ENCODE assay signal across 13 cellular contexts in the genomic region with DNA sequence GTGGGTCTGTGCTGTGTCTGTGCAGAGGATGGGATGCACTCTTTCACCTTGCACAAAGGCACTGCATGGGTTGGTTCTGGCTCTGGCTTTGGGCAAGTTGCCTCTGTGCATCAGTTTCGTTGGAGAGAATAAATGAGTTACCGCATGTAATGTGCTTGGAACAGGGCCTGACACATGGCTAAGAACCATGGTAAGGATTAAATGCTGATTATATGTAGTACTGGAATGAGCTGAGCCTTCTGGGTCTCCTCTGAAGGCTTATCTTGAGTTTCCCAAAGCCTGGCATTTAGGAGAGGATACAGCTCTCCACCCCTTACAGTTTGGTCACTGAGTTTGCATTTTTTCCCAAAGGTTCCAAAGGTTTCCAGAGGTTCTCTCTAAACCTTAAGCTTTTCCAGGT.
DNase-seq lines count a peak whose midpoint lies in the region; ATAC-seq and TF ChIP-seq lines count a peak whose summit lies in the region.
"Had no signal": no experiment of that assay in that cellular context is flagged by ENCODE, and none has a peak within 500 bp of the region (broad histone marks: within the 10 kb centered on the region; RNA-seq: fewer than 3 reads in every experiment).

No MANE protein-coding gene starts in this region.

- no peak overlapping the region for H3K9ac ChIP-seq in smooth muscle cell (ENCODE audit: low read depth)
- H3K9ac ChIP-seq: GM23248 had no signal

- peaks cover 0 to 1% (median 0%) of the 10 kb centered on the region in 7 donors for H3K9me3 Mint-ChIP-seq in CD14-positive monocyte
- no peaks in the 10 kb centered on the region for H3K9me3 Mint-ChIP-seq in WTC11
- H3K9me3 Mint-ChIP-seq: CD8-positive, alpha-beta memory T cell had no signal

- H3K36me3 ChIP-seq in smooth muscle cell (ENCODE audit: low read depth), result no peaks in the 10 kb centered on the region
- H3K36me3 ChIP-seq in heart left ventricle, result no peaks in the 10 kb centered on the region

- intact Hi-C loops in CD14-positive monocyte (cut with micrococcal nuclease), result no loop called here
- intact Hi-C loops in heart left ventricle (cut with DNase I), result loop anchor here in 1 of 10 donors (5.0 kb wide), 1 partner anchor 38 kb away; no protein-coding TSS in a partner anchor

- H3K4me1 ChIP-seq in smooth muscle cell (ENCODE audit: low read depth), result peaks cover 58% of the 10 kb centered on the region
- H3K4me1 ChIP-seq in heart left ventricle, result peaks cover 0 to 45% (median 4%) of the 10 kb centered on the region in 12 donors

- peaks cover 16% of the 10 kb centered on the region for H3F3A ChIP-seq in smooth muscle cell (ENCODE audit: low read depth)

- H4K20me1 ChIP-seq in smooth muscle cell (ENCODE audit: low read depth), result peaks cover 85% of the 10 kb centered on the region

- H3K4me1 Mint-ChIP-seq in CD14-positive monocyte (peaks cover 83% of the 10 kb centered on the region), WTC11 (peaks cover 74% of the 10 kb centered on the region)

- CTCF ChIA-PET in WTC11 (lab: Charles Lee), result interaction anchor here (1.0 kb wide), 1 partner anchor 13 kb away, joined by 4 read pairs; no protein-coding TSS in a partner anchor

- no peak overlapping the region for H2AFZ ChIP-seq in smooth muscle cell (ENCODE audit: low read depth)
- H2AFZ ChIP-seq: GM23248 had no signal

- H3K9me3 ChIP-seq in smooth muscle cell (replicated peaks; ENCODE audit: low read depth) (no peaks in the 10 kb centered on the region), heart left ventricle (no peaks in the 10 kb centered on the region)

- DNase-seq in CD14-positive monocyte (ENCODE audit: low spot score) (no peak), WTC11 (ENCODE audit: low spot score) (no peak), fibroblast of villous mesenchyme (ENCODE audit: low read depth) (peak; percentile 65), smooth muscle cell (lab: John Stamatoyannopoulos, UW; ENCODE audit: unreplicated experiment) (no peak), heart left ventricle (no peak)
- DNase-seq: CD8-positive, alpha-beta memory T cell; GM23248; H7 had no signal

- ATAC-seq in WTC11, result no peak
- ATAC-seq in HG03460 (IDR thresholded peaks at IDR 0.05; ENCODE audit: unreplicated experiment), result no peak
- ATAC-seq in HG02759 (IDR thresholded peaks at IDR 0.05; ENCODE audit: unreplicated experiment), result no peak
- ATAC-seq in heart left ventricle, result no peak
- ATAC-seq in GM18511 (IDR thresholded peaks at IDR 0.05; ENCODE audit: unreplicated experiment), result no peak
- ATAC-seq: HepG2 had no signal

- H3K4me2 ChIP-seq in smooth muscle cell, result peak overlapping the region; percentile 3

- peaks cover 6 to 12% of the 10 kb centered on the region in 2 donors for H3K36me3 Mint-ChIP-seq in CD14-positive monocyte
- no peaks in the 10 kb centered on the region for H3K36me3 Mint-ChIP-seq in WTC11
- H3K36me3 Mint-ChIP-seq: CD8-positive, alpha-beta memory T cell had no signal

- no peak for TF ChIP-seq POLR2A in heart left ventricle (IDR thresholded peaks at IDR 0.05)

- H3K27ac ChIP-seq in smooth muscle cell (ENCODE audit: low read depth) (peak overlapping the region; percentile 5), heart left ventricle (no peak overlapping the region)
- H3K27ac ChIP-seq: 22Rv1, GM23248 had no signal

- H3K27me3 Mint-ChIP-seq in CD14-positive monocyte (ENCODE audit: low read depth in 3 of 3) (peaks cover 0 to 1% (median 0%) of the 10 kb centered on the region in 3 donors), WTC11 (ENCODE audit: low read depth) (no peaks in the 10 kb centered on the region)

- WGBS in smooth muscle cell (ENCODE audit: low lambda C conversion rate), result 46% methylated on average over 2 of the region's 2 CpGs
- 65 to 88% (median 86%) methylated on average over 2 of the region's 2 CpGs for WGBS in heart left ventricle, 4 donors

- no peak overlapping the region for H3K4me3 Mint-ChIP-seq in CD14-positive monocyte
- no peak overlapping the region for H3K4me3 Mint-ChIP-seq in WTC11
- H3K4me3 Mint-ChIP-seq: CD8-positive, alpha-beta memory T cell had no signal

- H3K4me3 ChIP-seq in fibroblast of villous mesenchyme (ENCODE audit: low read depth, low read length) (no peak overlapping the region), smooth muscle cell (no peak overlapping the region), heart left ventricle (no peak overlapping the region)
- H3K4me3 ChIP-seq: GM23248 had no signal

- no peak for TF ChIP-seq CTCF in CD14-positive monocyte (IDR thresholded peaks at IDR 0.05)
- no peak for TF ChIP-seq CTCF in WTC11 (IDR thresholded peaks at IDR 0.05)
- TF ChIP-seq CTCF in fibroblast of villous mesenchyme (IDR thresholded peaks at IDR 0.05; ENCODE audit: insufficient read depth, low read depth, low read length), result no peak
- TF ChIP-seq CTCF in smooth muscle cell (IDR thresholded peaks at IDR 0.05; ENCODE audit: borderline replicate concordance, insufficient read depth, poor library complexity, severe bottlenecking), result no peak
- no peak for TF ChIP-seq CTCF in heart left ventricle (IDR thresholded peaks at IDR 0.05)

- peaks cover 99% of the 10 kb centered on the region for H3K79me2 ChIP-seq in smooth muscle cell (ENCODE audit: low read depth)

- H3K27me3 ChIP-seq in smooth muscle cell (ENCODE audit: low read depth) (no peaks in the 10 kb centered on the region), heart left ventricle (no peaks in the 10 kb centered on the region)

- H3K27ac Mint-ChIP-seq in CD14-positive monocyte (peak overlapping the region in 4 of 7 donors; percentile 5 to 75 (median 36)), WTC11 (peak overlapping the region; percentile 4; the same call in 1 of the 2 replicates)

- POLR2A ChIA-PET in WTC11 (lab: Charles Lee), result interaction anchor here (2.3 kb wide), 1 partner anchor 19 kb away, joined by 6 read pairs; no protein-coding TSS in a partner anchor

TF ChIP-seq in WTC11, 78 proteins besides CTCF, POLR2A, EP300 and RAD21:
- TF ChIP-seq NR3C1 (CRISPR knock-in tag; conservative IDR thresholded peaks at IDR 0.05; ENCODE audit: low read depth) (no peak), GTF2I (CRISPR knock-in tag; conservative IDR thresholded peaks at IDR 0.05) (no peak), EMX1 (CRISPR knock-in tag; IDR thresholded peaks at IDR 0.05) (no peak)
- TF ChIP-seq, protein P1, sequence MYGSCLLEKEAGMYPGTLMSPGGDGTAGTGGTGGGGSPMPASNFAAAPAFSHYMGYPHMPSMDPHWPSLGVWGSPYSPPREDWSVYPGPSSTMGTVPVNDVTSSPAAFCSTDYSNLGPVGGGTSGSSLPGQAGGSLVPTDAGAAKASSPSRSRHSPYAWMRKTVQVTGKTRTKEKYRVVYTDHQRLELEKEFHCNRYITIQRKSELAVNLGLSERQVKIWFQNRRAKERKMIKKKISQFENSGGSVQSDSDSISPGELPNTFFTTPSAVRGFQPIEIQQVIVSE (CRISPR knock-in tag; IDR thresholded peaks at IDR 0.05; ENCODE audit: borderline replicate concordance), result no peak
